Comparison of ENCODE assay signal across 34 cellular contexts in genomic region chr11:103825469-103825868, GRCh38.
"Had no signal": no experiment of that assay in that cellular context is flagged by ENCODE, and none has a peak within 500 bp of the region (broad histone marks: within the 10 kb centered on the region; RNA-seq: fewer than 3 reads in every experiment).

No MANE protein-coding gene starts in this region.

- H3K9me3 ChIP-seq: MG63 had no signal

- H3K4me2 ChIP-seq: KMS-11 had no signal

- H3K36me3 ChIP-seq: MG63 had no signal

- H3K4me3 ChIP-seq: MG63 had no signal

- H3K9ac ChIP-seq: KMS-11 had no signal

- H3K27ac ChIP-seq: KMS-11 had no signal

- DNase-seq: Karpas-422, Kasumi-1, KG1, MG63, MM.1S, MV-4-11, NCI-H1048, NCI-H1092, NCI-H1092 treated with DMSO at 0.1 percent for 48 hours, NCI-H1105, NCI-H1105 treated with DMSO at 0.1 percent for 48 hours, NCI-H1417, NCI-H1417 treated with DMSO at 0.1 percent for 48 hours, NCI-H1436, NCI-H1436 treated with DMSO at 0.1 percent for 48 hours, NCI-H146, NCI-H1694, NCI-H1694 treated with DMSO at 0.1 percent for 48 hours, NCI-H187, NCI-H187 treated with DMSO at 0.1 percent for 48 hours, NCI-H1930, NCI-H2029, NCI-H2029 treated with DMSO at 0.1 percent for 48 hours, NCI-H2081, NCI-H2081 treated with DMSO at 0.1 percent for 48 hours, NCI-H2107, NCI-H2171, NCI-H2171 treated with DMSO at 0.1 percent for 48 hours, NCI-H2227 treated with DMSO at 0.1 percent for 48 hours, NCI-H226, NCI-H345, NCI-H446, NCI-H446 treated with DMSO at 0.1 percent for 48 hours had no signal

- H3K27me3 ChIP-seq: MG63 had no signal
